ENCODE assay signal across 1 cellular context in the genomic region with DNA sequence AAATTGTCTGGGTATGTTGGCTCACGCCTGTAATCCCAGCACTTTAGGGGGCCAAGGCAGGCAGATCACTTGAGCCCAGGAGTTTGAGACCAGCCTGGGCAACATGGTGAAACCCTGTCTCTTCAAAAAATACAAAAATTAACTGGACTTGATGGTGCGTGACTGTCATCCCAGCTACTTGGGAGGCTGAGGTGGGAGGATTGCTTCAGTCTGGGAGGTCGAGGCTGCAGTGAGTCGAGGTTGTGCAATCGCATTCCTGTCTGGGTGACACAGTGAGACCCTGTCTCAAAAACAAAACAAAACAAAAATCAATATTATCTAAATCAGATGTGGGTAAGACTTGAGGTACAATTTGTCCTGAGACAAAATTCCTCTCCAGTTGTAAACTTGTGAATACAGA.
TF ChIP-seq lines count a peak whose summit lies in the region.

No MANE protein-coding gene starts in this region.

TF ChIP-seq in HepG2, 621 proteins besides CTCF, POLR2A, EP300 and RAD21:
- peak; percentile 55 for TF ChIP-seq CEBPB (IDR thresholded peaks at IDR 0.05; ENCODE audit: borderline replicate concordance, low read depth, low read length)
- peak; percentile 31; the same call in 1 of the 2 replicates for TF ChIP-seq CEBPG (CRISPR knock-in tag; IDR thresholded peaks at IDR 0.05)
- TF ChIP-seq, protein P1, sequence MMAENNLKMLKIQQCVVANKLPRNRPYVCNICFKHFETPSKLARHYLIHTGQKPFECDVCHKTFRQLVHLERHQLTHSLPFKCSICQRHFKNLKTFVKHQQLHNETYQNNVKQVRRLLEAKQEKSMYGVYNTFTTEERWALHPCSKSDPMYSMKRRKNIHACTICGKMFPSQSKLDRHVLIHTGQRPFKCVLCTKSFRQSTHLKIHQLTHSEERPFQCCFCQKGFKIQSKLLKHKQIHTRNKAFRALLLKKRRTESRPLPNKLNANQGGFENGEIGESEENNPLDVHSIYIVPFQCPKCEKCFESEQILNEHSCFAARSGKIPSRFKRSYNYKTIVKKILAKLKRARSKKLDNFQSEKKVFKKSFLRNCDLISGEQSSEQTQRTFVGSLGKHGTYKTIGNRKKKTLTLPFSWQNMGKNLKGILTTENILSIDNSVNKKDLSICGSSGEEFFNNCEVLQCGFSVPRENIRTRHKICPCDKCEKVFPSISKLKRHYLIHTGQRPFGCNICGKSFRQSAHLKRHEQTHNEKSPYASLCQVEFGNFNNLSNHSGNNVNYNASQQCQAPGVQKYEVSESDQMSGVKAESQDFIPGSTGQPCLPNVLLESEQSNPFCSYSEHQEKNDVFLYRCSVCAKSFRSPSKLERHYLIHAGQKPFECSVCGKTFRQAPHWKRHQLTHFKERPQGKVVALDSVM (CRISPR knock-in tag; IDR thresholded peaks at IDR 0.05): peak; percentile 90
